2 cellular contexts compared by ENCODE assay signal in genomic region chr2:130241041-130241707, GRCh38.
TF ChIP-seq lines count a peak whose summit lies in the region.

No MANE protein-coding gene starts in this region.

TF ChIP-seq in IMR-90, 13 proteins besides CTCF, POLR2A, EP300 and RAD21:
- TF ChIP-seq CHD1 (IDR thresholded peaks at IDR 0.05; ENCODE audit: low read depth, low read length) (no peak), USF2 (IDR thresholded peaks at IDR 0.05; ENCODE audit: low read depth, low read length) (no peak), ELK1 (IDR thresholded peaks at IDR 0.05; ENCODE audit: borderline replicate concordance, low read depth, low read length) (no peak), NFE2L2 (IDR thresholded peaks at IDR 0.05; ENCODE audit: low read depth, low read length) (no peak), RFX5 (IDR thresholded peaks at IDR 0.05; ENCODE audit: low read depth, low read length) (no peak), MXI1 (IDR thresholded peaks at IDR 0.05; ENCODE audit: borderline replicate concordance, low read depth, low read length) (no peak), FOS (IDR thresholded peaks at IDR 0.05; ENCODE audit: low read depth, low read length) (no peak), MAZ (IDR thresholded peaks at IDR 0.05; ENCODE audit: borderline replicate concordance, low read depth, low read length) (no peak), RCOR1 (IDR thresholded peaks at IDR 0.05; ENCODE audit: insufficient replicate concordance, low read length) (no peak), SMC3 (IDR thresholded peaks at IDR 0.05; ENCODE audit: low read depth, low read length) (no peak), BHLHE40 (IDR thresholded peaks at IDR 0.05; ENCODE audit: low read depth, low read length) (no peak)

TF ChIP-seq in K562, 482 proteins besides CTCF, POLR2A, EP300 and RAD21 (continues in another document):
- no peak for TF ChIP-seq ZNF644 (tag; IDR thresholded peaks at IDR 0.05; ENCODE audit: low read depth)
- no peak for TF ChIP-seq ZNF280A (IDR thresholded peaks at IDR 0.05; ENCODE audit: low read depth, partially characterized antibody)
- no peak for TF ChIP-seq ZNF3 (CRISPR knock-in tag; IDR thresholded peaks at IDR 0.05)
- TF ChIP-seq TSHZ1 (CRISPR knock-in tag; IDR thresholded peaks at IDR 0.05), result no peak
- TF ChIP-seq PCBP1 (IDR thresholded peaks at IDR 0.05; ENCODE audit: low read depth, low read length, poor library complexity, severe bottlenecking), result no peak
- TF ChIP-seq HNRNPK (IDR thresholded peaks at IDR 0.05; ENCODE audit: low read depth, low read length, poor library complexity, severe bottlenecking), result no peak
- no peak for TF ChIP-seq NR1H2 (CRISPR knock-in tag; IDR thresholded peaks at IDR 0.05)
- no peak for TF ChIP-seq ZNF780A (CRISPR knock-in tag; IDR thresholded peaks at IDR 0.05)
- TF ChIP-seq TOE1 (IDR thresholded peaks at IDR 0.05; ENCODE audit: borderline replicate concordance), result no peak
- TF ChIP-seq TOE1 (CRISPR knock-in tag; IDR thresholded peaks at IDR 0.05; ENCODE audit: borderline replicate concordance, low read depth), result no peak
- no peak for TF ChIP-seq NFRKB (IDR thresholded peaks at IDR 0.05; ENCODE audit: low read depth)
- TF ChIP-seq ILF3 (IDR thresholded peaks at IDR 0.05; ENCODE audit: borderline replicate concordance), result no peak
- no peak for TF ChIP-seq CBX2 (IDR thresholded peaks at IDR 0.05; ENCODE audit: insufficient read depth, low read length, poor library complexity, severe bottlenecking)
- TF ChIP-seq TAF7 (tag; IDR thresholded peaks at IDR 0.05), result no peak
- no peak for TF ChIP-seq NR2C1 (IDR thresholded peaks at IDR 0.05)
- TF ChIP-seq NR2C1 (tag; IDR thresholded peaks at IDR 0.05), result no peak
- TF ChIP-seq CCAR2 (IDR thresholded peaks at IDR 0.05; ENCODE audit: low read depth, low read length), result no peak
- TF ChIP-seq RBM22 (IDR thresholded peaks at IDR 0.05; ENCODE audit: low read depth, low read length, poor library complexity, severe bottlenecking), result no peak
- no peak for TF ChIP-seq SAFB (IDR thresholded peaks at IDR 0.05; ENCODE audit: borderline replicate concordance, low read depth, low read length)
- TF ChIP-seq MBD2 (IDR thresholded peaks at IDR 0.05; ENCODE audit: borderline replicate concordance, low read depth), result no peak
- no peak for TF ChIP-seq RB1 (IDR thresholded peaks at IDR 0.05; ENCODE audit: low read depth)
- TF ChIP-seq NKRF (IDR thresholded peaks at IDR 0.05; ENCODE audit: borderline replicate concordance), result no peak
- TF ChIP-seq MIER1 (IDR thresholded peaks at IDR 0.05; ENCODE audit: low read depth), result no peak
- no peak for TF ChIP-seq CHCHD3 (CRISPR knock-in tag; IDR thresholded peaks at IDR 0.05)
- no peak for TF ChIP-seq MLLT1 (IDR thresholded peaks at IDR 0.05)
- peak; percentile 38; the same call in 1 of the 2 replicates for TF ChIP-seq TRIM28 (IDR thresholded peaks at IDR 0.05)
- no peak for TF ChIP-seq PTRF (tag; IDR thresholded peaks at IDR 0.05)
- no peak for TF ChIP-seq KDM5B (IDR thresholded peaks at IDR 0.05; ENCODE audit: insufficient replicate concordance, low read depth, low read length)
- no peak for TF ChIP-seq ERF (CRISPR knock-in tag; IDR thresholded peaks at IDR 0.05)
- TF ChIP-seq POLR3G (IDR thresholded peaks at IDR 0.05; ENCODE audit: extremely low read depth, insufficient read length, insufficient replicate concordance), result no peak
- no peak for TF ChIP-seq RBBP5 (IDR thresholded peaks at IDR 0.05; ENCODE audit: borderline replicate concordance, insufficient read depth, low read length, poor library complexity, severe bottlenecking)
- TF ChIP-seq CBX3 (IDR thresholded peaks at IDR 0.05; ENCODE audit: borderline replicate concordance in 1 of 2, low read length in 2 of 2), result no peak
- TF ChIP-seq ZNF324 (CRISPR knock-in tag; IDR thresholded peaks at IDR 0.05), result no peak
- TF ChIP-seq ZHX1 (conservative IDR thresholded peaks at IDR 0.05; ENCODE audit: low read length), result no peak
- 0 out of 4 replicates have a peak, but pooled peaks of 1 of the 2 experiments have one; percentile 26 for TF ChIP-seq FOXK2 (conservative IDR thresholded peaks at IDR 0.05 in 1 of 2, IDR thresholded peaks at IDR 0.05 in 1 of 2; ENCODE audit: low read depth in 2 of 2)
- no peak for TF ChIP-seq ZBTB2 (IDR thresholded peaks at IDR 0.05)
- no peak for TF ChIP-seq PURB (CRISPR knock-in tag; IDR thresholded peaks at IDR 0.05; ENCODE audit: low read depth)
- TF ChIP-seq RERE (CRISPR knock-in tag; IDR thresholded peaks at IDR 0.05; ENCODE audit: borderline replicate concordance), result no peak
- TF ChIP-seq ZKSCAN1 (IDR thresholded peaks at IDR 0.05; ENCODE audit: low read depth, low read length), result no peak
- no peak for TF ChIP-seq CEBPG (CRISPR knock-in tag; IDR thresholded peaks at IDR 0.05)
- TF ChIP-seq CEBPG (tag; conservative IDR thresholded peaks at IDR 0.05 in 1 of 2, IDR thresholded peaks at IDR 0.05 in 1 of 2), result no peak
- TF ChIP-seq SMARCA5 (IDR thresholded peaks at IDR 0.05), result no peak
- no peak for TF ChIP-seq GTF2E2 (tag; IDR thresholded peaks at IDR 0.05)
- no peak for TF ChIP-seq TAF1 (IDR thresholded peaks at IDR 0.05; ENCODE audit: control insufficient read depth, extremely low read depth, insufficient read depth, low read length, severe bottlenecking)
